In the genomic region with DNA sequence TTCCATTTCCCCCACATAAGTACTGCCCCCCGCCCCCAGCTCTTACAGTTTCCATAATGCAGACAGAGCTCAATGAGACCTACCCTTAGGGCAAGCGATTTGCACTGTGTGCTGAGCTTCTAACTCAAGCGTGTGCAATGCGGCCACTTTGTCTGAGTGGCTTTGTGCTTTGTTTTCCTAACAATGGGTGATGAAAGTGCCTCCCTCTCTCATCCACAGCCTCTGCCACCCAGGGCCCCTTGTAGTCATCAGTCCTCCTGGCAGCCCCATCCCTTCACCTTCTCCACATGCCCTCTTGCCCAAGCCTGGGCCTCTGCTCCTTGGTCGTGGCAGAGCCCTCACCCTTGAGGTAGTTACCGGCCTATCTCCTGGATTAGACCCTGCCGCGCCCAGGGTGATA, we compare ENCODE assay signal across 12 cellular contexts. TPM values are rescaled to one million over a fixed set of nuclear protein-coding genes. Genes with fewer than 3 reads are reported as not detected.
A peak's percentile ranks its signal among the peaks of the same experiment; 100 is the strongest.
DNase-seq lines count a peak whose midpoint lies in the region; ATAC-seq and TF ChIP-seq lines count a peak whose summit lies in the region.
"Had no signal": no experiment of that assay in that cellular context is flagged by ENCODE, and none has a peak within 500 bp of the region (broad histone marks: within the 10 kb centered on the region; RNA-seq: fewer than 3 reads in every experiment).

No MANE protein-coding gene starts in this region.

- ATAC-seq in gastrocnemius medialis: no peak
- ATAC-seq in activated CD4-positive, alpha-beta T cell treated with anti-CD3 and anti-CD28 coated beads for 36 hours: no peak

- peak overlapping the region in 3 of 4 donors; percentile 47 to 86 (median 84) for H3K27ac ChIP-seq in gastrocnemius medialis
- H3K27ac ChIP-seq: 22Rv1, C4-2B had no signal

- no peak overlapping the region for H3K4me3 Mint-ChIP-seq in activated naive CD4-positive, alpha-beta T cell treated with anti-CD3 and anti-CD28 coated beads for 36 hours
- no peak overlapping the region for H3K4me3 Mint-ChIP-seq in activated CD4-positive, alpha-beta T cell treated with anti-CD3 and anti-CD28 coated beads for 36 hours
- H3K4me3 Mint-ChIP-seq: activated naive CD4-positive, alpha-beta T cell treated with anti-CD3 and anti-CD28 coated beads, Interleukin-2, amount 50 U/mL, for 24 hours had no signal

- TF ChIP-seq POLR2A in gastrocnemius medialis (IDR thresholded peaks at IDR 0.05): no peak

- H3K36me3 ChIP-seq in gastrocnemius medialis: peaks cover 0 to 2% of the 10 kb centered on the region in 2 donors

- in situ Hi-C loops in SK-MEL-5 (cut with HindIII; ENCODE audit: low pct_unique_long_range_greater_than_20kb, low sequenced_read_pairs): no loop called here
- in situ Hi-C loops in gastrocnemius medialis (cut with MboI; ENCODE audit: low sequenced_read_pairs in 4 of 4): no loop called here
- in situ Hi-C loops in GM13976 (cut with MboI; ENCODE audit: low sequenced_read_pairs, unreplicated experiment): no loop called here

- peaks cover 51 to 60% of the 10 kb centered on the region in 2 donors for H3K4me1 ChIP-seq in gastrocnemius medialis

- H3K9me3 ChIP-seq in gastrocnemius medialis: no peaks in the 10 kb centered on the region

- TF ChIP-seq CTCF in gastrocnemius medialis (IDR thresholded peaks at IDR 0.05 in 4 of 5, conservative IDR thresholded peaks at IDR 0.05 in 1 of 5) (no peak), GM13976 (IDR thresholded peaks at IDR 0.05; ENCODE audit: borderline replicate concordance, control extremely low read depth, extremely low read depth, insufficient read depth, missing control alignments) (no peak)

- no peaks in the 10 kb centered on the region for H3K9me3 Mint-ChIP-seq in activated naive CD4-positive, alpha-beta T cell treated with anti-CD3 and anti-CD28 coated beads for 36 hours
- no peaks in the 10 kb centered on the region for H3K9me3 Mint-ChIP-seq in activated CD4-positive, alpha-beta T cell treated with anti-CD3 and anti-CD28 coated beads for 36 hours (ENCODE audit: low read depth)
- H3K9me3 Mint-ChIP-seq: activated naive CD4-positive, alpha-beta T cell treated with anti-CD3 and anti-CD28 coated beads, Interleukin-2, amount 50 U/mL, for 24 hours had no signal

- peak in 2 of 3 experiments; percentile 27 to 72 for DNase-seq in NCI-H1417 (lab: John Stamatoyannopoulos, UW)
- DNase-seq in NCI-H1417 treated with DMSO at 0.1 percent for 48 hours (lab: John Stamatoyannopoulos, UW): no peak
- peak; percentile 26 for DNase-seq in SK-MEL-5 (ENCODE audit: low read depth, low spot score)
- DNase-seq in inferior parietal cortex (ENCODE audit: extremely low spot score): peak; percentile 74
- DNase-seq in gastrocnemius medialis: no peak
- no peak for DNase-seq in activated naive CD4-positive, alpha-beta T cell treated with anti-CD3 and anti-CD28 coated beads for 36 hours
- no peak for DNase-seq in GM13976 (ENCODE audit: low spot score)
- DNase-seq in activated CD4-positive, alpha-beta T cell treated with anti-CD3 and anti-CD28 coated beads for 36 hours: no peak
- DNase-seq: central memory CD4-positive, alpha-beta T cell had no signal

- no peaks in the 10 kb centered on the region for H3K4me1 Mint-ChIP-seq in activated naive CD4-positive, alpha-beta T cell treated with anti-CD3 and anti-CD28 coated beads for 36 hours (ENCODE audit: low read depth)
- peaks cover 5% of the 10 kb centered on the region for H3K4me1 Mint-ChIP-seq in activated CD4-positive, alpha-beta T cell treated with anti-CD3 and anti-CD28 coated beads for 36 hours

- intact Hi-C loops in gastrocnemius medialis (cut with DNase I; ENCODE audit: low total_unique reads): no loop called here
- intact Hi-C loops in activated naive CD4-positive, alpha-beta T cell treated with anti-CD3 and anti-CD28 coated beads for 36 hours (cut with micrococcal nuclease): no loop called here
- intact Hi-C loops in activated CD4-positive, alpha-beta T cell treated with anti-CD3 and anti-CD28 coated beads for 36 hours (cut with DNase I, micrococcal nuclease): no loop called here

- H3K36me3 Mint-ChIP-seq in activated naive CD4-positive, alpha-beta T cell treated with anti-CD3 and anti-CD28 coated beads for 36 hours (ENCODE audit: low read depth): no peaks in the 10 kb centered on the region
- H3K36me3 Mint-ChIP-seq in activated CD4-positive, alpha-beta T cell treated with anti-CD3 and anti-CD28 coated beads for 36 hours (ENCODE audit: low read depth): no peaks in the 10 kb centered on the region
- H3K36me3 Mint-ChIP-seq: activated naive CD4-positive, alpha-beta T cell treated with anti-CD3 and anti-CD28 coated beads, Interleukin-2, amount 50 U/mL, for 24 hours had no signal

- H3K4me3 ChIP-seq in gastrocnemius medialis: no peak overlapping the region

- no peaks in the 10 kb centered on the region for H3K27me3 ChIP-seq in gastrocnemius medialis

- CTCF ChIA-PET in activated naive CD4-positive, alpha-beta T cell treated with anti-CD3 and anti-CD28 coated beads for 36 hours (lab: Charles Lee): interaction anchor here (0.8 kb wide), 2 partner anchors 34 to 391 kb away, joined by 3 read pairs; no protein-coding TSS in a partner anchor
- CTCF ChIA-PET in activated CD4-positive, alpha-beta T cell treated with anti-CD3 and anti-CD28 coated beads for 36 hours (lab: Charles Lee): interaction anchor here (2.1 kb wide), 1 partner anchor 277 kb away, joined by 7 read pairs; no protein-coding TSS in a partner anchor

- H3K27me3 Mint-ChIP-seq in activated naive CD4-positive, alpha-beta T cell treated with anti-CD3 and anti-CD28 coated beads for 36 hours (ENCODE audit: low read depth): no peaks in the 10 kb centered on the region
- H3K27me3 Mint-ChIP-seq in activated CD4-positive, alpha-beta T cell treated with anti-CD3 and anti-CD28 coated beads for 36 hours: no peaks in the 10 kb centered on the region
- H3K27me3 Mint-ChIP-seq: activated naive CD4-positive, alpha-beta T cell treated with anti-CD3 and anti-CD28 coated beads, Interleukin-2, amount 50 U/mL, for 24 hours had no signal

- H3K27ac Mint-ChIP-seq in activated naive CD4-positive, alpha-beta T cell treated with anti-CD3 and anti-CD28 coated beads for 36 hours: no peak overlapping the region
- H3K27ac Mint-ChIP-seq in activated CD4-positive, alpha-beta T cell treated with anti-CD3 and anti-CD28 coated beads for 36 hours: no peak overlapping the region

- POLR2A ChIA-PET in activated CD4-positive, alpha-beta T cell treated with anti-CD3 and anti-CD28 coated beads for 36 hours (lab: Charles Lee): interaction anchor here (0.6 kb wide), 1 partner anchor 267 kb away, joined by 4 read pairs; no protein-coding TSS in a partner anchor

RNA-seq across cellular contexts. Expression of a gene that starts 17.2 kb away (rescaled TPM):
- 0.69 and 2.3 TPM in 2 replicates for total RNA-seq in SK-MEL-5 (2014; rRNA removed; shearing (Covaris generic))
- polyA plus RNA-seq in SK-MEL-5 (2015; cell fraction: cytosol; rRNA removed): 0.47 and 2.1 TPM in 2 replicates
- 0.41 and 2.2 TPM in 2 replicates for polyA plus RNA-seq in SK-MEL-5 (2015; cell fraction: nucleus; rRNA removed)
- 10 to 100 TPM; 28.5 to 70.8 (median 52.7) TPM for total RNA-seq in gastrocnemius medialis
- total RNA-seq in activated naive CD4-positive, alpha-beta T cell treated with anti-CD3 and anti-CD28 coated beads for 36 hours: under 1 TPM in 1 of 2 experiments, not detected in 1; 0.44 TPM
- 1 to 10 TPM; 1.0 to 1.3 TPM for total RNA-seq in activated CD4-positive, alpha-beta T cell treated with anti-CD3 and anti-CD28 coated beads for 36 hours

Comparison
In these comparisons a context has a peak if more than half of its experiments do, and no peak if none do; other contexts are left out.
1. DNase-seq: peak in NCI-H1417 (2 of 3), SK-MEL-5 (single experiment) and inferior parietal cortex (single experiment); none in NCI-H1417 treated with DMSO at 0.1 percent for 48 hours (single experiment), gastrocnemius medialis (0 of 2), activated naive CD4-positive, alpha-beta T cell treated with anti-CD3 and anti-CD28 coated beads for 36 hours (single experiment), GM13976 (single experiment) and activated CD4-positive, alpha-beta T cell treated with anti-CD3 and anti-CD28 coated beads for 36 hours (single experiment).